Comparison of ENCODE assay signal across 27 cellular contexts in genomic region chr3:131750256-131750655, GRCh38.
"Had no signal": no experiment of that assay in that cellular context is flagged by ENCODE, and none has a peak within 500 bp of the region (broad histone marks: within the 10 kb centered on the region; RNA-seq: fewer than 3 reads in every experiment).

No MANE protein-coding gene starts in this region.

- H3K36me3 ChIP-seq: colonic mucosa, heart left ventricle, neural progenitor cell, sigmoid colon, spleen, tibial artery, upper lobe of right lung, uterus had no signal

- H2AFZ ChIP-seq: hepatocyte, neural progenitor cell had no signal

- DNase-seq: colonic mucosa; effector CD8-positive, alpha-beta T cell; erythroblast; heart left ventricle; kidney; mucosa of descending colon; naive B cell; psoas muscle; right cardiac atrium; sigmoid colon; spleen; stimulated activated CD4-positive, alpha-beta T cell treated with anti-CD3 and anti-CD28 coated beads, Interleukin-4, amount 100 ng/mL, for 4 hours; stimulated activated naive CD8-positive, alpha-beta T cell treated with anti-CD3 and anti-CD28 coated beads, Interleukin-15, Interleukin-2, amounts not matched to agents 100 U/mL and 50 U/mL, for 24 hours; substantia nigra; testis; tibial artery; upper lobe of right lung; uterus had no signal

- H3K4me1 Mint-ChIP-seq: memory B cell; naive B cell; stimulated activated memory B cell treated with anti-CD40 and anti-IgM and Interleukin-4, amounts not matched to agents 10 μg/mL and 1 μg/mL and 100 μg/mL, for 72 hours had no signal

- ATAC-seq: heart left ventricle; left lobe of liver; mucosa of descending colon; natural killer cell treated with Interleukin-12 subunit alpha and Interleukin-12 subunit beta and Interleukin-15 and Interleukin-18, amount 100 ng/mL, for 72 hours; psoas muscle; right cardiac atrium; stimulated activated memory B cell treated with anti-CD40 and anti-IgM and Interleukin-4, amounts not matched to agents 10 μg/mL and 1 μg/mL and 100 μg/mL, for 72 hours; stimulated activated naive CD8-positive, alpha-beta T cell treated with anti-CD3 and anti-CD28 coated beads, Interleukin-15, Interleukin-2, amounts not matched to agents 100 U/mL and 50 U/mL, for 24 hours; upper lobe of right lung had no signal

- H3K4me1 ChIP-seq: colonic mucosa, heart left ventricle, neural progenitor cell, psoas muscle, sigmoid colon, spleen, testis, tibial artery, upper lobe of right lung, uterus had no signal

- H3K4me2 ChIP-seq: hepatocyte, neural progenitor cell had no signal

- H3K4me3 ChIP-seq: colonic mucosa, heart left ventricle, hepatocyte, lung, mucosa of descending colon, neural progenitor cell, psoas muscle, sigmoid colon, skin epidermis, spleen, testis, tibial artery, upper lobe of right lung, uterus had no signal

- H3K27ac Mint-ChIP-seq: dendritic cell treated with granulocyte-macrophage colony-stimulating factor and Interleukin-4, amounts not matched to agents 40 ng/mL and 50 ng/mL, for 4 days; memory B cell; natural killer cell treated with Interleukin-12 subunit alpha and Interleukin-12 subunit beta and Interleukin-15 and Interleukin-18, amount 100 ng/mL, for 72 hours; neural progenitor cell; stimulated activated memory B cell treated with anti-CD40 and anti-IgM and Interleukin-4, amounts not matched to agents 10 μg/mL and 1 μg/mL and 100 μg/mL, for 72 hours had no signal

- H3K9me3 Mint-ChIP-seq: dendritic cell treated with granulocyte-macrophage colony-stimulating factor and Interleukin-4, amounts not matched to agents 40 ng/mL and 50 ng/mL, for 4 days had no signal

- H3K36me3 Mint-ChIP-seq: naive B cell; natural killer cell treated with Interleukin-12 subunit alpha and Interleukin-12 subunit beta and Interleukin-15 and Interleukin-18, amount 100 ng/mL, for 72 hours; neural progenitor cell; stimulated activated memory B cell treated with anti-CD40 and anti-IgM and Interleukin-4, amounts not matched to agents 10 μg/mL and 1 μg/mL and 100 μg/mL, for 72 hours had no signal

- H3K9me3 ChIP-seq: colonic mucosa, mucosa of descending colon, psoas muscle, sigmoid colon, spleen, testis, tibial artery, upper lobe of right lung, uterus had no signal

- H3K4me3 Mint-ChIP-seq: dendritic cell treated with granulocyte-macrophage colony-stimulating factor and Interleukin-4, amounts not matched to agents 40 ng/mL and 50 ng/mL, for 4 days; memory B cell; naive B cell; natural killer cell treated with Interleukin-12 subunit alpha and Interleukin-12 subunit beta and Interleukin-15 and Interleukin-18, amount 100 ng/mL, for 72 hours; neural progenitor cell; stimulated activated memory B cell treated with anti-CD40 and anti-IgM and Interleukin-4, amounts not matched to agents 10 μg/mL and 1 μg/mL and 100 μg/mL, for 72 hours had no signal

- H3K79me2 ChIP-seq: hepatocyte had no signal

- H3K27me3 Mint-ChIP-seq: memory B cell had no signal

- H3K27me3 ChIP-seq: colonic mucosa, heart left ventricle, hepatocyte, neural progenitor cell, sigmoid colon, testis, tibial artery, upper lobe of right lung, uterus had no signal

- H3K27ac ChIP-seq: colonic mucosa, heart left ventricle, hepatocyte, neural progenitor cell, psoas muscle, sigmoid colon, skin epidermis, spleen, testis, tibial artery, upper lobe of right lung, uterus had no signal
